1 cellular context compared by ENCODE assay signal in genomic region chr9:5832543-5833529, GRCh38.
TF ChIP-seq lines count a peak whose summit lies in the region.

A gene with protein sequence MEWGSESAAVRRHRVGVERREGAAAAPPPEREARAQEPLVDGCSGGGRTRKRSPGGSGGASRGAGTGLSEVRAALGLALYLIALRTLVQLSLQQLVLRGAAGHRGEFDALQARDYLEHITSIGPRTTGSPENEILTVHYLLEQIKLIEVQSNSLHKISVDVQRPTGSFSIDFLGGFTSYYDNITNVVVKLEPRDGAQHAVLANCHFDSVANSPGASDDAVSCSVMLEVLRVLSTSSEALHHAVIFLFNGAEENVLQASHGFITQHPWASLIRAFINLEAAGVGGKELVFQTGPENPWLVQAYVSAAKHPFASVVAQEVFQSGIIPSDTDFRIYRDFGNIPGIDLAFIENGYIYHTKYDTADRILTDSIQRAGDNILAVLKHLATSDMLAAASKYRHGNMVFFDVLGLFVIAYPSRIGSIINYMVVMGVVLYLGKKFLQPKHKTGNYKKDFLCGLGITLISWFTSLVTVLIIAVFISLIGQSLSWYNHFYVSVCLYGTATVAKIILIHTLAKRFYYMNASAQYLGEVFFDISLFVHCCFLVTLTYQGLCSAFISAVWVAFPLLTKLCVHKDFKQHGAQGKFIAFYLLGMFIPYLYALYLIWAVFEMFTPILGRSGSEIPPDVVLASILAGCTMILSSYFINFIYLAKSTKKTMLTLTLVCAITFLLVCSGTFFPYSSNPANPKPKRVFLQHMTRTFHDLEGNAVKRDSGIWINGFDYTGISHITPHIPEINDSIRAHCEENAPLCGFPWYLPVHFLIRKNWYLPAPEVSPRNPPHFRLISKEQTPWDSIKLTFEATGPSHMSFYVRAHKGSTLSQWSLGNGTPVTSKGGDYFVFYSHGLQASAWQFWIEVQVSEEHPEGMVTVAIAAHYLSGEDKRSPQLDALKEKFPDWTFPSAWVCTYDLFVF (minus strand): TSS chr9:5833117. CDS start chr9:5833027, 90 bp downstream.

TF ChIP-seq in HepG2, 621 proteins besides CTCF, POLR2A, EP300 and RAD21 (continued from another document and continues in another):
- TF ChIP-seq, protein P1, sequence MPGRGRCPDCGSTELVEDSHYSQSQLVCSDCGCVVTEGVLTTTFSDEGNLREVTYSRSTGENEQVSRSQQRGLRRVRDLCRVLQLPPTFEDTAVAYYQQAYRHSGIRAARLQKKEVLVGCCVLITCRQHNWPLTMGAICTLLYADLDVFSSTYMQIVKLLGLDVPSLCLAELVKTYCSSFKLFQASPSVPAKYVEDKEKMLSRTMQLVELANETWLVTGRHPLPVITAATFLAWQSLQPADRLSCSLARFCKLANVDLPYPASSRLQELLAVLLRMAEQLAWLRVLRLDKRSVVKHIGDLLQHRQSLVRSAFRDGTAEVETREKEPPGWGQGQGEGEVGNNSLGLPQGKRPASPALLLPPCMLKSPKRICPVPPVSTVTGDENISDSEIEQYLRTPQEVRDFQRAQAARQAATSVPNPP (CRISPR knock-in tag; IDR thresholded peaks at IDR 0.05): peak; percentile 80; the same call in 1 of the 2 replicates
- TF ChIP-seq FOXO4 (CRISPR knock-in tag; conservative IDR thresholded peaks at IDR 0.05) (peak; percentile 93; the same call in 1 of the 2 replicates), MAZ (IDR thresholded peaks at IDR 0.05; ENCODE audit: borderline replicate concordance, low read depth, low read length) (peak; percentile 11; the same call in 1 of the 2 replicates), MAZ (CRISPR knock-in tag; IDR thresholded peaks at IDR 0.05; ENCODE audit: low read depth) (peak; percentile 89), ZNF883 (CRISPR knock-in tag; IDR thresholded peaks at IDR 0.05; ENCODE audit: not compliant biosample characterization) (peak; percentile 78), ELF4 (CRISPR knock-in tag; IDR thresholded peaks at IDR 0.05; ENCODE audit: borderline replicate concordance) (no peak), SRSF4 (IDR thresholded peaks at IDR 0.05; ENCODE audit: low read depth, low read length, poor library complexity, severe bottlenecking) (peak; percentile 40), ZBTB38 (CRISPR knock-in tag; IDR thresholded peaks at IDR 0.05) (peak; percentile 70), ZNF496 (CRISPR knock-in tag; IDR thresholded peaks at IDR 0.05; ENCODE audit: insufficient replicate concordance) (no peak), ZBTB40 (IDR thresholded peaks at IDR 0.05) (no peak), ZBTB40 (CRISPR knock-in tag; IDR thresholded peaks at IDR 0.05) (peak; percentile 57; the same call in 1 of the 2 replicates), CENPX (CRISPR knock-in tag; IDR thresholded peaks at IDR 0.05) (no peak), POLR2G (IDR thresholded peaks at IDR 0.05; ENCODE audit: low read depth, low read length) (peak; percentile 84), TFDP1 (CRISPR knock-in tag; IDR thresholded peaks at IDR 0.05; ENCODE audit: borderline replicate concordance) (peak; percentile 88), NKX3-1 (CRISPR knock-in tag; IDR thresholded peaks at IDR 0.05) (peak; percentile 78), ZBTB20 (CRISPR knock-in tag; IDR thresholded peaks at IDR 0.05; ENCODE audit: borderline replicate concordance, low read depth) (no peak; the same call in 1 of the 2 replicates), ZNF260 (CRISPR knock-in tag; IDR thresholded peaks at IDR 0.05; ENCODE audit: borderline replicate concordance, low read depth) (no peak), FOXC1 (CRISPR knock-in tag; IDR thresholded peaks at IDR 0.05; ENCODE audit: borderline replicate concordance) (peak; percentile 97), PRMT3 (CRISPR knock-in tag; IDR thresholded peaks at IDR 0.05; ENCODE audit: borderline replicate concordance, low read depth) (no peak), ZNF879 (CRISPR knock-in tag; IDR thresholded peaks at IDR 0.05) (no peak), PHB2 (IDR thresholded peaks at IDR 0.05; ENCODE audit: partially characterized antibody) (no peak), SMYD3 (CRISPR knock-in tag; IDR thresholded peaks at IDR 0.05) (peak; percentile 24; the same call in 1 of the 2 replicates), KDM1A (CRISPR knock-in tag; IDR thresholded peaks at IDR 0.05) (peak; percentile 6; the same call in 1 of the 2 replicates), RFXANK (CRISPR knock-in tag; IDR thresholded peaks at IDR 0.05) (no peak), STAG1 (CRISPR knock-in tag; IDR thresholded peaks at IDR 0.05) (peak; percentile 69), ZSCAN9 (CRISPR knock-in tag; IDR thresholded peaks at IDR 0.05; ENCODE audit: borderline replicate concordance) (0 out of 2 replicates have a peak, but pooled peaks have one; percentile 35), CREB1 (IDR thresholded peaks at IDR 0.05) (peak; percentile 50; the same call in 1 of the 2 replicates), CREB1 (CRISPR knock-in tag; IDR thresholded peaks at IDR 0.05) (no peak), ZFP90 (CRISPR knock-in tag; IDR thresholded peaks at IDR 0.05; ENCODE audit: borderline replicate concordance) (peak; percentile 94; the same call in 1 of the 2 replicates), KLF13 (CRISPR knock-in tag; IDR thresholded peaks at IDR 0.05) (no peak), ZNF790 (CRISPR knock-in tag; IDR thresholded peaks at IDR 0.05; ENCODE audit: borderline replicate concordance) (no peak), TAF1 (CRISPR knock-in tag; IDR thresholded peaks at IDR 0.05) (peak; percentile 74)
- TF ChIP-seq, protein P2, sequence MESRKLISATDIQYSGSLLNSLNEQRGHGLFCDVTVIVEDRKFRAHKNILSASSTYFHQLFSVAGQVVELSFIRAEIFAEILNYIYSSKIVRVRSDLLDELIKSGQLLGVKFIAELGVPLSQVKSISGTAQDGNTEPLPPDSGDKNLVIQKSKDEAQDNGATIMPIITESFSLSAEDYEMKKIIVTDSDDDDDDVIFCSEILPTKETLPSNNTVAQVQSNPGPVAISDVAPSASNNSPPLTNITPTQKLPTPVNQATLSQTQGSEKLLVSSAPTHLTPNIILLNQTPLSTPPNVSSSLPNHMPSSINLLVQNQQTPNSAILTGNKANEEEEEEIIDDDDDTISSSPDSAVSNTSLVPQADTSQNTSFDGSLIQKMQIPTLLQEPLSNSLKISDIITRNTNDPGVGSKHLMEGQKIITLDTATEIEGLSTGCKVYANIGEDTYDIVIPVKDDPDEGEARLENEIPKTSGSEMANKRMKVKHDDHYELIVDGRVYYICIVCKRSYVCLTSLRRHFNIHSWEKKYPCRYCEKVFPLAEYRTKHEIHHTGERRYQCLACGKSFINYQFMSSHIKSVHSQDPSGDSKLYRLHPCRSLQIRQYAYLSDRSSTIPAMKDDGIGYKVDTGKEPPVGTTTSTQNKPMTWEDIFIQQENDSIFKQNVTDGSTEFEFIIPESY (CRISPR knock-in tag; IDR thresholded peaks at IDR 0.05): peak; percentile 62; the same call in 1 of the 2 replicates
- TF ChIP-seq, protein P3, sequence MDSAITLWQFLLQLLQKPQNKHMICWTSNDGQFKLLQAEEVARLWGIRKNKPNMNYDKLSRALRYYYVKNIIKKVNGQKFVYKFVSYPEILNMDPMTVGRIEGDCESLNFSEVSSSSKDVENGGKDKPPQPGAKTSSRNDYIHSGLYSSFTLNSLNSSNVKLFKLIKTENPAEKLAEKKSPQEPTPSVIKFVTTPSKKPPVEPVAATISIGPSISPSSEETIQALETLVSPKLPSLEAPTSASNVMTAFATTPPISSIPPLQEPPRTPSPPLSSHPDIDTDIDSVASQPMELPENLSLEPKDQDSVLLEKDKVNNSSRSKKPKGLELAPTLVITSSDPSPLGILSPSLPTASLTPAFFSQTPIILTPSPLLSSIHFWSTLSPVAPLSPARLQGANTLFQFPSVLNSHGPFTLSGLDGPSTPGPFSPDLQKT (CRISPR knock-in tag; IDR thresholded peaks at IDR 0.05; ENCODE audit: borderline replicate concordance): no peak
- TF ChIP-seq, protein P4, sequence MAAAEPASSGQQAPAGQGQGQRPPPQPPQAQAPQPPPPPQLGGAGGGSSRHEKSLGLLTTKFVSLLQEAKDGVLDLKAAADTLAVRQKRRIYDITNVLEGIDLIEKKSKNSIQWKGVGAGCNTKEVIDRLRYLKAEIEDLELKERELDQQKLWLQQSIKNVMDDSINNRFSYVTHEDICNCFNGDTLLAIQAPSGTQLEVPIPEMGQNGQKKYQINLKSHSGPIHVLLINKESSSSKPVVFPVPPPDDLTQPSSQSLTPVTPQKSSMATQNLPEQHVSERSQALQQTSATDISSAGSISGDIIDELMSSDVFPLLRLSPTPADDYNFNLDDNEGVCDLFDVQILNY (CRISPR knock-in tag; conservative IDR thresholded peaks at IDR 0.05): peak; percentile 59; the same call in 1 of the 2 replicates
